Comparison of ENCODE assay signal across 15 cellular contexts in genomic region chr2:179963626-179964025, GRCh38. TPM values are rescaled to one million over a fixed set of nuclear protein-coding genes. Genes with fewer than 3 reads are reported as not detected.
DNase-seq lines count a peak whose midpoint lies in the region; ATAC-seq, FAIRE-seq and TF ChIP-seq lines count a peak whose summit lies in the region.
"Had no signal": no experiment of that assay in that cellular context is flagged by ENCODE, and none has a peak within 500 bp of the region (broad histone marks: within the 10 kb centered on the region; RNA-seq: fewer than 3 reads in every experiment).

No MANE protein-coding gene starts in this region.

- H3K4me1 ChIP-seq in CD4-positive, alpha-beta memory T cell (ENCODE audit: insufficient read depth, low read length): no peaks in the 10 kb centered on the region

- H3K36me3 Mint-ChIP-seq in activated naive CD8-positive, alpha-beta T cell treated with anti-CD3 and anti-CD28 coated beads, Interleukin-2, amount 50 U/mL, for 24 hours (ENCODE audit: low read depth): peaks cover 45% of the 10 kb centered on the region
- peaks cover 48 to 55% of the 10 kb centered on the region in 2 donors for H3K36me3 Mint-ChIP-seq in CD4-positive, alpha-beta memory T cell

- H3K27ac ChIP-seq in AG04450 (ENCODE audit: low read depth, low read length): no peak overlapping the region
- no peak overlapping the region for H3K27ac ChIP-seq in CD4-positive, alpha-beta memory T cell (ENCODE audit: low read depth, low read length)

- no peak for ATAC-seq in activated naive CD8-positive, alpha-beta T cell treated with anti-CD3 and anti-CD28 coated beads, Interleukin-2, amount 50 U/mL, for 24 hours
- ATAC-seq: activated CD8-positive, alpha-beta memory T cell treated with anti-CD3 and anti-CD28 coated beads, Interleukin-2, amount 10 ng/mL, durations not matched to agents 7 days and 5 days had no signal

- no peaks in the 10 kb centered on the region for H3K9me3 ChIP-seq in AG04450 (ENCODE audit: control insufficient read depth, insufficient read depth, low read length)
- no peaks in the 10 kb centered on the region for H3K9me3 ChIP-seq in CD4-positive, alpha-beta memory T cell (ENCODE audit: control insufficient read depth in 1 of 2, low read length in 2 of 2)

- H3K4me3 ChIP-seq in AG04450 (ENCODE audit: low read depth, low read length) (no peak overlapping the region), foreskin fibroblast (ENCODE audit: low read depth in 1 of 2, low read length in 2 of 2) (no peak overlapping the region)
- no peak overlapping the region for H3K4me3 ChIP-seq in CD4-positive, alpha-beta memory T cell (ENCODE audit: low read length in 2 of 2)

- TF ChIP-seq CTCF in AG04450 (IDR thresholded peaks at IDR 0.05; ENCODE audit: low read depth, low read length) (no peak), foreskin fibroblast (IDR thresholded peaks at IDR 0.05; ENCODE audit: low read depth, low read length) (no peak)

- DNase-seq in AG04450 (ENCODE audit: low read depth, low spot score) (peak; percentile 16), GM12891 (ENCODE audit: insufficient read length, low spot score) (no peak), foreskin fibroblast (peak; percentile 29 to 54), NCI-H524 (lab: John Stamatoyannopoulos, UW) (no peak), NCI-H1436 (lab: John Stamatoyannopoulos, UW) (no peak), C1 segment of cervical spinal cord (lab: John Stamatoyannopoulos, UW) (no peak)
- DNase-seq in activated naive CD8-positive, alpha-beta T cell treated with anti-CD3 and anti-CD28 coated beads, Interleukin-2, amount 50 U/mL, for 24 hours: no peak
- DNase-seq in CD4-positive, alpha-beta memory T cell: no peak
- DNase-seq: activated CD8-positive, alpha-beta memory T cell treated with anti-CD3 and anti-CD28 coated beads, Interleukin-2, amount 10 ng/mL, durations not matched to agents 7 days and 5 days; cerebellar nuclear complex; NCI-H2107; stimulated activated CD4-positive, alpha-beta T cell treated with anti-CD3 and anti-CD28 coated beads, Interleukin-12 subunit alpha, Interleukin-12 subunit beta, amount 100 ng/mL, for 4 hours; T-helper 9 cell had no signal

- CTCF ChIA-PET in AG04450 (lab: Charles Lee): interaction anchor here (0.6 kb wide), 1 partner anchor 1510 kb away, joined by 3 read pairs; no protein-coding TSS in a partner anchor
- CTCF ChIA-PET in CD4-positive, alpha-beta memory T cell (lab: Charles Lee; ENCODE audit: partially characterized antibody): no interaction called here

- no peaks in the 10 kb centered on the region for H3K27me3 ChIP-seq in AG04450 (ENCODE audit: control insufficient read depth, insufficient read depth, low read length)
- no peaks in the 10 kb centered on the region for H3K27me3 ChIP-seq in CD4-positive, alpha-beta memory T cell (ENCODE audit: insufficient read depth, low read length)

- POLR2A ChIA-PET in AG04450 (lab: Yijun Ruan, JAX): no interaction called here
- POLR2A ChIA-PET in CD4-positive, alpha-beta memory T cell (lab: Charles Lee; ENCODE audit: partially characterized antibody): no interaction called here

- peaks cover 6% of the 10 kb centered on the region for H3K4me1 Mint-ChIP-seq in activated naive CD8-positive, alpha-beta T cell treated with anti-CD3 and anti-CD28 coated beads, Interleukin-2, amount 50 U/mL, for 24 hours
- H3K4me1 Mint-ChIP-seq in CD4-positive, alpha-beta memory T cell: peaks cover 0 to 3% (median 0%) of the 10 kb centered on the region in 4 donors

- H3K4me3 Mint-ChIP-seq in activated naive CD8-positive, alpha-beta T cell treated with anti-CD3 and anti-CD28 coated beads, Interleukin-2, amount 50 U/mL, for 24 hours: no peak overlapping the region
- no peak overlapping the region for H3K4me3 Mint-ChIP-seq in CD4-positive, alpha-beta memory T cell
- H3K4me3 Mint-ChIP-seq: activated CD8-positive, alpha-beta memory T cell treated with anti-CD3 and anti-CD28 coated beads, Interleukin-2, amount 10 ng/mL, durations not matched to agents 7 days and 5 days; IgD-negative memory B cell had no signal

- peaks cover 26% of the 10 kb centered on the region for H3K36me3 ChIP-seq in CD4-positive, alpha-beta memory T cell (ENCODE audit: insufficient read depth, low read length)

- H3K9me3 Mint-ChIP-seq in activated naive CD8-positive, alpha-beta T cell treated with anti-CD3 and anti-CD28 coated beads, Interleukin-2, amount 50 U/mL, for 24 hours: no peaks in the 10 kb centered on the region
- H3K9me3 Mint-ChIP-seq in CD4-positive, alpha-beta memory T cell: no peaks in the 10 kb centered on the region
- H3K9me3 Mint-ChIP-seq: IgD-negative memory B cell had no signal

- TF ChIP-seq POLR2A in GM12891 (IDR thresholded peaks at IDR 0.05; ENCODE audit: low read depth, low read length): no peak

- no peaks in the 10 kb centered on the region for H3K27me3 Mint-ChIP-seq in activated naive CD8-positive, alpha-beta T cell treated with anti-CD3 and anti-CD28 coated beads, Interleukin-2, amount 50 U/mL, for 24 hours
- no peaks in the 10 kb centered on the region for H3K27me3 Mint-ChIP-seq in CD4-positive, alpha-beta memory T cell
- H3K27me3 Mint-ChIP-seq: activated CD8-positive, alpha-beta memory T cell treated with anti-CD3 and anti-CD28 coated beads, Interleukin-2, amount 10 ng/mL, durations not matched to agents 7 days and 5 days; IgD-negative memory B cell had no signal

- peak overlapping the region; percentile 73 for H3K27ac Mint-ChIP-seq in activated naive CD8-positive, alpha-beta T cell treated with anti-CD3 and anti-CD28 coated beads, Interleukin-2, amount 50 U/mL, for 24 hours
- no peak overlapping the region for H3K27ac Mint-ChIP-seq in CD4-positive, alpha-beta memory T cell
- H3K27ac Mint-ChIP-seq: activated CD8-positive, alpha-beta memory T cell treated with anti-CD3 and anti-CD28 coated beads, Interleukin-2, amount 10 ng/mL, durations not matched to agents 7 days and 5 days; IgD-negative memory B cell had no signal

- intact Hi-C loops in CD4-positive, alpha-beta memory T cell (cut with micrococcal nuclease): no loop called here

- FAIRE-seq in GM12891 (lab: Jason Lieb, UNC): peak; percentile 58
- FAIRE-seq: H1 had no signal

TF ChIP-seq in GM12891, 5 proteins besides CTCF, POLR2A, EP300 and RAD21:
- TF ChIP-seq PAX5 (IDR thresholded peaks at IDR 0.05; ENCODE audit: insufficient read depth, low read length, severe bottlenecking) (no peak), POU2F2 (IDR thresholded peaks at IDR 0.05; ENCODE audit: low read depth, low read length) (no peak), TAF1 (IDR thresholded peaks at IDR 0.05; ENCODE audit: low read depth, low read length) (no peak), POLR2AphosphoS5 (IDR thresholded peaks at IDR 0.05; ENCODE audit: low read depth, low read length) (no peak), SPI1 (IDR thresholded peaks at IDR 0.05; ENCODE audit: low read depth, low read length) (no peak)

RNA-seq across cellular contexts. Expression of gene CWC22, which starts 43.5 kb away (rescaled TPM):
- 6.0 and 6.5 TPM in 2 replicates for polyA plus RNA-seq in AG04450 (2011; rRNA removed)
- 3.8 and 8.0 TPM in 2 replicates for polyA minus RNA-seq in AG04450 (2011; rRNA and poly(A)+ RNA removed)
- 12.4 TPM for polyA plus RNA-seq in GM12891 (2012; ENCODE audit: low read depth, missing spikeins)
- 10 to 100 TPM; 28.9 to 31.1 TPM for total RNA-seq in CD4-positive, alpha-beta memory T cell
- polyA plus RNA-seq in CD4-positive, alpha-beta memory T cell: 10 to 100 TPM; 18.1 to 27.5 TPM

Comparison
In these comparisons a context has a peak if more than half of its experiments do, and no peak if none do; other contexts are left out.
1. DNase-seq: peak in AG04450 (single experiment) and foreskin fibroblast (2 of 2); none in GM12891 (single experiment), activated naive CD8-positive, alpha-beta T cell treated with anti-CD3 and anti-CD28 coated beads, Interleukin-2, amount 50 U/mL, for 24 hours (single experiment), CD4-positive, alpha-beta memory T cell (0 of 5), NCI-H524 (0 of 2), NCI-H1436 (single experiment) and C1 segment of cervical spinal cord (0 of 14).